In the genomic region with DNA sequence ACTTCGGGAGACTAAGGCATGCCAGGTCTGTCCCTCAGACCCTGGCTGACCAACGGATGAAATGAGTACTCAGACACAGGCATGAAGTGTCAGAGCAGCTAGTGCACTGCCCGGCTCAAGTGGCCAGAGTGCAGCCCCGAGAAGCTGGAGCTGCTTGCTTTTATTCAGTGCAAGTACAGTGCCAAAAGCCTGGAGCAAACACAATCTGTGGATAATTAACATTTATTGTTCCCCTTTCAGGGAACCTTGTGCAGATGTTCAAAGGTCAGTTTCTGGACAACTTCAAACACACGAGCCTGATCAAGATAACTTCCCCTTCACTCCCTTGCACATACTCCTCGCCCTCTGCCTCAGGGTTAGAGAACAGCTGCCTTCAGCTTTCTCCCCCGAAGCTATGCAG, we compare ENCODE assay signal across 1 cellular context.
TF ChIP-seq lines count a peak whose summit lies in the region.

No MANE protein-coding gene starts in this region.

TF ChIP-seq in HepG2, 621 proteins besides CTCF, POLR2A, EP300 and RAD21 (continues in another document):
- TF ChIP-seq BCL6 (CRISPR knock-in tag; IDR thresholded peaks at IDR 0.05) (peak; percentile 59), ZKSCAN8 (CRISPR knock-in tag; IDR thresholded peaks at IDR 0.05; ENCODE audit: borderline replicate concordance) (0 out of 2 replicates have a peak, but pooled peaks have one; percentile 20), RFX5 (IDR thresholded peaks at IDR 0.05; ENCODE audit: low read depth, low read length) (no peak), ZMYM3 (CRISPR knock-in tag; IDR thresholded peaks at IDR 0.05) (peak; percentile 81; the same call in 1 of the 2 replicates), ISL2 (CRISPR knock-in tag; IDR thresholded peaks at IDR 0.05) (peak; percentile 73), HHEX (CRISPR knock-in tag; IDR thresholded peaks at IDR 0.05) (peak; percentile 73), ZNF264 (CRISPR knock-in tag; IDR thresholded peaks at IDR 0.05) (peak; percentile 90; the same call in 1 of the 2 replicates), ZC3H4 (CRISPR knock-in tag; IDR thresholded peaks at IDR 0.05; ENCODE audit: borderline replicate concordance) (no peak), FOXJ3 (CRISPR knock-in tag; IDR thresholded peaks at IDR 0.05; ENCODE audit: borderline replicate concordance) (peak; percentile 56; the same call in 1 of the 2 replicates), TSC22D2 (CRISPR knock-in tag; IDR thresholded peaks at IDR 0.05; ENCODE audit: borderline replicate concordance) (0 out of 2 replicates have a peak, but pooled peaks have one; percentile 44), MXI1 (IDR thresholded peaks at IDR 0.05; ENCODE audit: borderline replicate concordance, low read depth, low read length) (peak; percentile 46; the same call in 1 of the 3 replicates), ARNTL (CRISPR knock-in tag; IDR thresholded peaks at IDR 0.05) (0 out of 2 replicates have a peak, but pooled peaks have one; percentile 43), RXRA (CRISPR knock-in tag; IDR thresholded peaks at IDR 0.05) (peak; percentile 75), ARNT2 (CRISPR knock-in tag; IDR thresholded peaks at IDR 0.05; ENCODE audit: low read depth) (no peak; the same call in 1 of the 2 replicates), FOXA1 (IDR thresholded peaks at IDR 0.05) (no peak), FOXA1 (CRISPR knock-in tag; IDR thresholded peaks at IDR 0.05) (peak; percentile 48), PAF1 (CRISPR knock-in tag; IDR thresholded peaks at IDR 0.05) (no peak), ZNF317 (CRISPR knock-in tag; IDR thresholded peaks at IDR 0.05) (0 out of 2 replicates have a peak, but pooled peaks have one; percentile 58), ZNF564 (CRISPR knock-in tag; IDR thresholded peaks at IDR 0.05) (0 out of 2 replicates have a peak, but pooled peaks have one; percentile 59), PPARG (CRISPR knock-in tag; conservative IDR thresholded peaks at IDR 0.05) (peak; percentile 80), HNF4G (IDR thresholded peaks at IDR 0.05; ENCODE audit: borderline replicate concordance, low read depth, low read length) (peak; percentile 89), HNF4G (CRISPR knock-in tag; IDR thresholded peaks at IDR 0.05; ENCODE audit: borderline replicate concordance, low read depth) (peak; percentile 93), ZNF549 (CRISPR knock-in tag; IDR thresholded peaks at IDR 0.05) (no peak), DPF2 (CRISPR knock-in tag; IDR thresholded peaks at IDR 0.05; ENCODE audit: borderline replicate concordance, low read depth) (peak; percentile 73), THYN1 (CRISPR knock-in tag; IDR thresholded peaks at IDR 0.05; ENCODE audit: borderline replicate concordance, low read depth) (no peak), ZNF629 (CRISPR knock-in tag; conservative IDR thresholded peaks at IDR 0.05) (peak; percentile 55; the same call in 1 of the 2 replicates)
- TF ChIP-seq, protein P1, sequence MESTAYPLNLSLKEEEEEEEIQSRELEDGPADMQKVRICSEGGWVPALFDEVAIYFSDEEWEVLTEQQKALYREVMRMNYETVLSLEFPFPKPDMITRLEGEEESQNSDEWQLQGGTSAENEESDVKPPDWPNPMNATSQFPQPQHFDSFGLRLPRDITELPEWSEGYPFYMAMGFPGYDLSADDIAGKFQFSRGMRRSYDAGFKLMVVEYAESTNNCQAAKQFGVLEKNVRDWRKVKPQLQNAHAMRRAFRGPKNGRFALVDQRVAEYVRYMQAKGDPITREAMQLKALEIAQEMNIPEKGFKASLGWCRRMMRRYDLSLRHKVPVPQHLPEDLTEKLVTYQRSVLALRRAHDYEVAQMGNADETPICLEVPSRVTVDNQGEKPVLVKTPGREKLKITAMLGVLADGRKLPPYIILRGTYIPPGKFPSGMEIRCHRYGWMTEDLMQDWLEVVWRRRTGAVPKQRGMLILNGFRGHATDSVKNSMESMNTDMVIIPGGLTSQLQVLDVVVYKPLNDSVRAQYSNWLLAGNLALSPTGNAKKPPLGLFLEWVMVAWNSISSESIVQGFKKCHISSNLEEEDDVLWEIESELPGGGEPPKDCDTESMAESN (CRISPR knock-in tag; conservative IDR thresholded peaks at IDR 0.05), result 0 out of 2 replicates have a peak, but pooled peaks have one; percentile 40
- TF ChIP-seq, protein P2, sequence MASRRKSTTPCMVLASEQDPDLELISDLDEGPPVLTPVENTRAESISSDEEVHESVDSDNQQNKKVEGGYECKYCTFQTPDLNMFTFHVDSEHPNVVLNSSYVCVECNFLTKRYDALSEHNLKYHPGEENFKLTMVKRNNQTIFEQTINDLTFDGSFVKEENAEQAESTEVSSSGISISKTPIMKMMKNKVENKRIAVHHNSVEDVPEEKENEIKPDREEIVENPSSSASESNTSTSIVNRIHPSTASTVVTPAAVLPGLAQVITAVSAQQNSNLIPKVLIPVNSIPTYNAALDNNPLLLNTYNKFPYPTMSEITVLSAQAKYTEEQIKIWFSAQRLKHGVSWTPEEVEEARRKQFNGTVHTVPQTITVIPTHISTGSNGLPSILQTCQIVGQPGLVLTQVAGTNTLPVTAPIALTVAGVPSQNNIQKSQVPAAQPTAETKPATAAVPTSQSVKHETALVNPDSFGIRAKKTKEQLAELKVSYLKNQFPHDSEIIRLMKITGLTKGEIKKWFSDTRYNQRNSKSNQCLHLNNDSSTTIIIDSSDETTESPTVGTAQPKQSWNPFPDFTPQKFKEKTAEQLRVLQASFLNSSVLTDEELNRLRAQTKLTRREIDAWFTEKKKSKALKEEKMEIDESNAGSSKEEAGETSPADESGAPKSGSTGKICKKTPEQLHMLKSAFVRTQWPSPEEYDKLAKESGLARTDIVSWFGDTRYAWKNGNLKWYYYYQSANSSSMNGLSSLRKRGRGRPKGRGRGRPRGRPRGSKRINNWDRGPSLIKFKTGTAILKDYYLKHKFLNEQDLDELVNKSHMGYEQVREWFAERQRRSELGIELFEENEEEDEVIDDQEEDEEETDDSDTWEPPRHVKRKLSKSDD (CRISPR knock-in tag; IDR thresholded peaks at IDR 0.05; ENCODE audit: low read depth), result 0 out of 2 replicates have a peak, but pooled peaks have one; percentile 30
- TF ChIP-seq, protein P3, sequence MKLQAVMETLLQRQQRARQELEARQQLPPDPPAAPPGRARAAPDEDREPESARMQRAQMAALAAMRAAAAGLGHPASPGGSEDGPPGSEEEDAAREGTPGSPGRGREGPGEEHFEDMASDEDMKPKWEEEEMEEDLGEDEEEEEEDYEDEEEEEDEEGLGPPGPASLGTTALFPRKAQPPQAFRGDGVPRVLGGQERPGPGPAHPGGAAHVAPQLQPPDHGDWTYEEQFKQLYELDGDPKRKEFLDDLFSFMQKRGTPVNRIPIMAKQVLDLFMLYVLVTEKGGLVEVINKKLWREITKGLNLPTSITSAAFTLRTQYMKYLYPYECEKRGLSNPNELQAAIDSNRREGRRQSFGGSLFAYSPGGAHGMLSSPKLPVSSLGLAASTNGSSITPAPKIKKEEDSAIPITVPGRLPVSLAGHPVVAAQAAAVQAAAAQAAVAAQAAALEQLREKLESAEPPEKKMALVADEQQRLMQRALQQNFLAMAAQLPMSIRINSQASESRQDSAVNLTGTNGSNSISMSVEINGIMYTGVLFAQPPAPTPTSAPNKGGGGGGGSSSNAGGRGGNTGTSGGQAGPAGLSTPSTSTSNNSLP (IDR thresholded peaks at IDR 0.05; ENCODE audit: low read depth, low read length), result peak; percentile 88
- TF ChIP-seq, protein P4, sequence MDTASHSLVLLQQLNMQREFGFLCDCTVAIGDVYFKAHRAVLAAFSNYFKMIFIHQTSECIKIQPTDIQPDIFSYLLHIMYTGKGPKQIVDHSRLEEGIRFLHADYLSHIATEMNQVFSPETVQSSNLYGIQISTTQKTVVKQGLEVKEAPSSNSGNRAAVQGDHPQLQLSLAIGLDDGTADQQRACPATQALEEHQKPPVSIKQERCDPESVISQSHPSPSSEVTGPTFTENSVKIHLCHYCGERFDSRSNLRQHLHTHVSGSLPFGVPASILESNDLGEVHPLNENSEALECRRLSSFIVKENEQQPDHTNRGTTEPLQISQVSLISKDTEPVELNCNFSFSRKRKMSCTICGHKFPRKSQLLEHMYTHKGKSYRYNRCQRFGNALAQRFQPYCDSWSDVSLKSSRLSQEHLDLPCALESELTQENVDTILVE (CRISPR knock-in tag; IDR thresholded peaks at IDR 0.05), result peak; percentile 24; the same call in 1 of the 2 replicates
- TF ChIP-seq, protein P5, sequence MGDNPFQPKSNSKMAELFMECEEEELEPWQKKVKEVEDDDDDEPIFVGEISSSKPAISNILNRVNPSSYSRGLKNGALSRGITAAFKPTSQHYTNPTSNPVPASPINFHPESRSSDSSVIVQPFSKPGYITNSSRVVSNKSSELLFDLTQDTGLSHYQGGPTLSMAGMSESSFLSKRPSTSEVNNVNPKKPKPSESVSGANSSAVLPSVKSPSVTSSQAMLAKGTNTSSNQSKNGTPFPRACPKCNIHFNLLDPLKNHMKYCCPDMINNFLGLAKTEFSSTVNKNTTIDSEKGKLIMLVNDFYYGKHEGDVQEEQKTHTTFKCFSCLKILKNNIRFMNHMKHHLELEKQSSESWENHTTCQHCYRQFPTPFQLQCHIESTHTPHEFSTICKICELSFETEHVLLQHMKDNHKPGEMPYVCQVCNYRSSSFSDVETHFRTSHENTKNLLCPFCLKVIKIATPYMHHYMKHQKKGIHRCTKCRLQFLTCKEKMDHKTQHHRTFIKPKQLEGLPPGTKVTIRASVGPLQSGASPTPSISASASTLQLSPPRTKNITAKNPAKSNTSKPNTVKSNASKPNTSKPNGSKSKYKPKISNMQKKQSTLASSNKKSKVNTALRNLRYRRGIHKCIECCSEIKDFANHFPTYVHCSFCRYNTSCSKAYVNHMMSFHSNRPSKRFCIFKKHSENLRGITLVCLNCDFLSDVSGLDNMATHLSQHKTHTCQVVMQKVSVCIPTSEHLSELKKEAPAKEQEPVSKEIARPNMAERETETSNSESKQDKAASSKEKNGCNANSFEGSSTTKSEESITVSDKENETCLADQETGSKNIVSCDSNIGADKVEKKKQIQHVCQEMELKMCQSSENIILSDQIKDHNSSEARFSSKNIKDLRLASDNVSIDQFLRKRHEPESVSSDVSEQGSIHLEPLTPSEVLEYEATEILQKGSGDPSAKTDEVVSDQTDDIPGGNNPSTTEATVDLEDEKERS (CRISPR knock-in tag; IDR thresholded peaks at IDR 0.05), result peak; percentile 78
- TF ChIP-seq, protein P6, sequence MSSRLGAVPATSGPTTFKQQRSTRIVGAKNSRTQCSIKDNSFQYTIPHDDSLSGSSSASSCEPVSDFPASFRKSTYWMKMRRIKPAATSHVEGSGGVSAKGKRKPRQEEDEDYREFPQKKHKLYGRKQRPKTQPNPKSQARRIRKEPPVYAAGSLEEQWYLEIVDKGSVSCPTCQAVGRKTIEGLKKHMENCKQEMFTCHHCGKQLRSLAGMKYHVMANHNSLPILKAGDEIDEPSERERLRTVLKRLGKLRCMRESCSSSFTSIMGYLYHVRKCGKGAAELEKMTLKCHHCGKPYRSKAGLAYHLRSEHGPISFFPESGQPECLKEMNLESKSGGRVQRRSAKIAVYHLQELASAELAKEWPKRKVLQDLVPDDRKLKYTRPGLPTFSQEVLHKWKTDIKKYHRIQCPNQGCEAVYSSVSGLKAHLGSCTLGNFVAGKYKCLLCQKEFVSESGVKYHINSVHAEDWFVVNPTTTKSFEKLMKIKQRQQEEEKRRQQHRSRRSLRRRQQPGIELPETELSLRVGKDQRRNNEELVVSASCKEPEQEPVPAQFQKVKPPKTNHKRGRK (CRISPR knock-in tag; IDR thresholded peaks at IDR 0.05), result 0 out of 2 replicates have a peak, but pooled peaks have one; percentile 66
- TF ChIP-seq, protein P7, sequence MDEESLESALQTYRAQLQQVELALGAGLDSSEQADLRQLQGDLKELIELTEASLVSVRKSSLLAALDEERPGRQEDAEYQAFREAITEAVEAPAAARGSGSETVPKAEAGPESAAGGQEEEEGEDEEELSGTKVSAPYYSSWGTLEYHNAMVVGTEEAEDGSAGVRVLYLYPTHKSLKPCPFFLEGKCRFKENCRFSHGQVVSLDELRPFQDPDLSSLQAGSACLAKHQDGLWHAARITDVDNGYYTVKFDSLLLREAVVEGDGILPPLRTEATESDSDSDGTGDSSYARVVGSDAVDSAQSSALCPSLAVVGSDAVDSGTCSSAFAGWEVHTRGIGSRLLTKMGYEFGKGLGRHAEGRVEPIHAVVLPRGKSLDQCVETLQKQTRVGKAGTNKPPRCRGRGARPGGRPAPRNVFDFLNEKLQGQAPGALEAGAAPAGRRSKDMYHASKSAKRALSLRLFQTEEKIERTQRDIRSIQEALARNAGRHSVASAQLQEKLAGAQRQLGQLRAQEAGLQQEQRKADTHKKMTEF (CRISPR knock-in tag; IDR thresholded peaks at IDR 0.05), result peak; percentile 76
- TF ChIP-seq, protein P8, sequence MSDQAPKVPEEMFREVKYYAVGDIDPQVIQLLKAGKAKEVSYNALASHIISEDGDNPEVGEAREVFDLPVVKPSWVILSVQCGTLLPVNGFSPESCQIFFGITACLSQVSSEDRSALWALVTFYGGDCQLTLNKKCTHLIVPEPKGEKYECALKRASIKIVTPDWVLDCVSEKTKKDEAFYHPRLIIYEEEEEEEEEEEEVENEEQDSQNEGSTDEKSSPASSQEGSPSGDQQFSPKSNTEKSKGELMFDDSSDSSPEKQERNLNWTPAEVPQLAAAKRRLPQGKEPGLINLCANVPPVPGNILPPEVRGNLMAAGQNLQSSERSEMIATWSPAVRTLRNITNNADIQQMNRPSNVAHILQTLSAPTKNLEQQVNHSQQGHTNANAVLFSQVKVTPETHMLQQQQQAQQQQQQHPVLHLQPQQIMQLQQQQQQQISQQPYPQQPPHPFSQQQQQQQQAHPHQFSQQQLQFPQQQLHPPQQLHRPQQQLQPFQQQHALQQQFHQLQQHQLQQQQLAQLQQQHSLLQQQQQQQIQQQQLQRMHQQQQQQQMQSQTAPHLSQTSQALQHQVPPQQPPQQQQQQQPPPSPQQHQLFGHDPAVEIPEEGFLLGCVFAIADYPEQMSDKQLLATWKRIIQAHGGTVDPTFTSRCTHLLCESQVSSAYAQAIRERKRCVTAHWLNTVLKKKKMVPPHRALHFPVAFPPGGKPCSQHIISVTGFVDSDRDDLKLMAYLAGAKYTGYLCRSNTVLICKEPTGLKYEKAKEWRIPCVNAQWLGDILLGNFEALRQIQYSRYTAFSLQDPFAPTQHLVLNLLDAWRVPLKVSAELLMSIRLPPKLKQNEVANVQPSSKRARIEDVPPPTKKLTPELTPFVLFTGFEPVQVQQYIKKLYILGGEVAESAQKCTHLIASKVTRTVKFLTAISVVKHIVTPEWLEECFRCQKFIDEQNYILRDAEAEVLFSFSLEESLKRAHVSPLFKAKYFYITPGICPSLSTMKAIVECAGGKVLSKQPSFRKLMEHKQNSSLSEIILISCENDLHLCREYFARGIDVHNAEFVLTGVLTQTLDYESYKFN (CRISPR knock-in tag; conservative IDR thresholded peaks at IDR 0.05), result peak; percentile 92
- TF ChIP-seq, protein P9, sequence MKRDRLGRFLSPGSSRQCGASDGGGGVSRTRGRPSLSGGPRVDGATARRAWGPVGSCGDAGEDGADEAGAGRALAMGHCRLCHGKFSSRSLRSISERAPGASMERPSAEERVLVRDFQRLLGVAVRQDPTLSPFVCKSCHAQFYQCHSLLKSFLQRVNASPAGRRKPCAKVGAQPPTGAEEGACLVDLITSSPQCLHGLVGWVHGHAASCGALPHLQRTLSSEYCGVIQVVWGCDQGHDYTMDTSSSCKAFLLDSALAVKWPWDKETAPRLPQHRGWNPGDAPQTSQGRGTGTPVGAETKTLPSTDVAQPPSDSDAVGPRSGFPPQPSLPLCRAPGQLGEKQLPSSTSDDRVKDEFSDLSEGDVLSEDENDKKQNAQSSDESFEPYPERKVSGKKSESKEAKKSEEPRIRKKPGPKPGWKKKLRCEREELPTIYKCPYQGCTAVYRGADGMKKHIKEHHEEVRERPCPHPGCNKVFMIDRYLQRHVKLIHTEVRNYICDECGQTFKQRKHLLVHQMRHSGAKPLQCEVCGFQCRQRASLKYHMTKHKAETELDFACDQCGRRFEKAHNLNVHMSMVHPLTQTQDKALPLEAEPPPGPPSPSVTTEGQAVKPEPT (CRISPR knock-in tag; IDR thresholded peaks at IDR 0.05; ENCODE audit: low read depth), result peak; percentile 53; the same call in 1 of the 2 replicates
- TF ChIP-seq, protein P10, sequence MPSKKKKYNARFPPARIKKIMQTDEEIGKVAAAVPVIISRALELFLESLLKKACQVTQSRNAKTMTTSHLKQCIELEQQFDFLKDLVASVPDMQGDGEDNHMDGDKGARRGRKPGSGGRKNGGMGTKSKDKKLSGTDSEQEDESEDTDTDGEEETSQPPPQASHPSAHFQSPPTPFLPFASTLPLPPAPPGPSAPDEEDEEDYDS (CRISPR knock-in tag; IDR thresholded peaks at IDR 0.05), result peak; percentile 77
